ENCODE assay signal across 1 cellular context in the genomic region with DNA sequence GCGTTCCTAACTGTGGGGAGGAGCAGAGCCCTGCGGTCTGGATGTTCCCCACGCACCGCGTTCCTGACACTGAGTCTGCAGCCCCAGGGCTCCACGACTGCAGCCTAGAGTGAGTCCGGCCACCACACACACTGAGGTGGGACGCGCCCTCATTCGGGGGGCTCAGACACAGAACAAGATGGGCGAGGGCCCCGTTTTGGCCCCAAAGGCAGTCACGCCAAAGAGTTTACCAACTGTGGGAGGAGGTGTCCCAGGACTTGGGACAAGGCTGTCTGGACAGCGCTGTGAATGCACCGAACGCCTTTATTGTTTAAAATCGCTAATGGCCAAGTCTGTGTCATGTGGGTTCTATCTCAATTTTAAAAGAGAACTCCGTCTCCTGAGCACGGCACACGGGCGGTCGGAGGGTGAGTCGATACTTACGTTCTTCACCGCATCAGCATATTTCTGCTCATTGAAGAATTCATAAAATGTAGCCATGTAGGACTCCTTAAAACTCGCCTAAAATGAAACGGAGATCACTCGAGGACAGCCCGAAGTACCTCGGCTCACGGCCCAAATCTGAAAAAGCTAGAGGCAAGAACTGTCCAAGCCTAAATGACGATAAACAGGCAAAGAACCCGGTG.
A peak's percentile ranks its signal among the peaks of the same experiment; 100 is the strongest.
TF ChIP-seq lines count a peak whose summit lies in the region.

No MANE protein-coding gene starts in this region.

TF ChIP-seq in HepG2, 621 proteins besides CTCF, POLR2A, EP300 and RAD21:
- no peak for TF ChIP-seq ZBTB10 (CRISPR knock-in tag; IDR thresholded peaks at IDR 0.05; ENCODE audit: borderline replicate concordance)
- peak; percentile 11; the same call in 1 of the 2 replicates for TF ChIP-seq MAFF (IDR thresholded peaks at IDR 0.05; ENCODE audit: low read depth, low read length)
- TF ChIP-seq MAFK (conservative IDR thresholded peaks at IDR 0.05 in 1 of 2, IDR thresholded peaks at IDR 0.05 in 1 of 2; ENCODE audit: low read length in 2 of 2): peak; percentile 52 to 61
